In the genomic region with DNA sequence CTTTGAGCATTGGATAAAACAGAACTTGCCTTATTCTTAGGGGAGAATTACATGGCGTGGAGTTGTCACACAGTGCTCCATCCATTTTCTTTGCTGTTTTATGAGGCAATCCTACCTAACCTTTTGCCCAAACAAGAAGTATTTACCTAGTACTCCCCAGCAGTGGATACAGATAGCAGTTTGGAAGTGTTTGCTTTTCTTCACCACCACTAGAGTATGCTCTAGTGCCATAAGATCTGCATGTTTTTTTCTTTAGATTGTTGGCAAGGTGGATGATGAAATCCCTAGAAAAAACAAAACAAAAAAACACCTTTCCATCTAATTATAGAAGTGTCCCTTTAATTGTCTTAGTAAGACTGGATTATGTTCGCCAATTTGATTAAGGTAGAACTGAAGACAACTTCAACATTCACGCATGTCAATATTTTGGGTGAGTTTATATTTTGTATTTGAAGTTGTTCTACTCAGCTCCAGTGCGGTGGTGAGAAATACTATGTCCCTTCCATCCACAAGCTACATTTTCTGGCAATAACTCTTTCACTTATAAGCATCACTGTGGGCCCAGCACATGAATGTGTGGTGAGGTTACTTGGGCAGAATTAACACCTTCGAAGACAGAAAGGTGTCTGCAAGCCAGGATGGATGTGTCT, we compare ENCODE assay signal across 9 cellular contexts. TPM values are rescaled to one million over a fixed set of nuclear protein-coding genes. Genes with fewer than 3 reads are reported as not detected.
A peak's percentile ranks its signal among the peaks of the same experiment; 100 is the strongest.
DNase-seq lines count a peak whose midpoint lies in the region; ATAC-seq, FAIRE-seq and TF ChIP-seq lines count a peak whose summit lies in the region.
"Had no signal": no experiment of that assay in that cellular context is flagged by ENCODE, and none has a peak within 500 bp of the region (broad histone marks: within the 10 kb centered on the region; RNA-seq: fewer than 3 reads in every experiment).

No MANE protein-coding gene starts in this region.

- no peak for ATAC-seq in sciatic nerve

- no peaks in the 10 kb centered on the region for H3K79me2 ChIP-seq in GM23248 (ENCODE audit: insufficient read depth)

- H3K36me3 ChIP-seq in GM23248 (ENCODE audit: low read depth) (no peaks in the 10 kb centered on the region), small intestine (ENCODE audit: control insufficient read depth in 2 of 2, insufficient read depth in 2 of 2, low read length in 2 of 2) (no peaks in the 10 kb centered on the region)
- H3K36me3 ChIP-seq: thoracic aorta had no signal

- no peak overlapping the region for H3K9ac ChIP-seq in GM23248

- peak; percentile 83 for TF ChIP-seq CTCF in epithelial cell of proximal tubule (conservative IDR thresholded peaks at IDR 0.05; ENCODE audit: low read depth, low read length)

- H3K4me2 ChIP-seq in GM23248 (ENCODE audit: unreplicated experiment): no peak overlapping the region

- no peak overlapping the region for H3K4me3 ChIP-seq in GM23248
- no peak overlapping the region for H3K4me3 ChIP-seq in epithelial cell of proximal tubule (ENCODE audit: low read depth, low read length)
- H3K4me3 ChIP-seq in small intestine (ENCODE audit: low read depth in 1 of 2, low read length in 2 of 2): no peak overlapping the region
- H3K4me3 ChIP-seq: thoracic aorta had no signal

- no peaks in the 10 kb centered on the region for H3F3A ChIP-seq in GM23248 (ENCODE audit: insufficient read depth)

- no peak for FAIRE-seq in small intestine (lab: Jason Lieb, UNC)

- in situ Hi-C loops in GM23248 (cut with MboI): no loop called here

- H2AFZ ChIP-seq in GM23248: no peak overlapping the region

- no peaks in the 10 kb centered on the region for H3K9me2 ChIP-seq in GM23248 (ENCODE audit: insufficient read depth)

- no peak overlapping the region for H3K27ac ChIP-seq in GM23248
- H3K27ac ChIP-seq in small intestine (ENCODE audit: low read depth in 1 of 2, low read length in 1 of 2): no peak overlapping the region
- H3K27ac ChIP-seq: thoracic aorta had no signal

- DNase-seq in AG08395 (ENCODE audit: low spot score) (peak; percentile 30), GM23248 (peak; percentile 38), NCI-H69 (lab: John Stamatoyannopoulos, UW) (peak; percentile 88), epithelial cell of proximal tubule (ENCODE audit: low read depth) (no peak), small intestine (peak; percentile 23), hypothalamus (lab: John Stamatoyannopoulos, UW) (no peak), sciatic nerve (ENCODE audit: low spot score) (no peak), T1000 (lab: John Stamatoyannopoulos, UW) (no peak)

- H3K4me1 ChIP-seq in GM23248 (ENCODE audit: insufficient read depth): no peaks in the 10 kb centered on the region
- H3K4me1 ChIP-seq in small intestine (ENCODE audit: control insufficient read depth in 2 of 2, insufficient read depth in 1 of 2, low read depth in 1 of 2, low read length in 1 of 2): no peaks in the 10 kb centered on the region

- intact Hi-C loops in sciatic nerve (cut with DNase I): no loop called here

- H3K9me3 ChIP-seq in GM23248 (ENCODE audit: low read depth): no peaks in the 10 kb centered on the region
- no peaks in the 10 kb centered on the region for H3K9me3 ChIP-seq in small intestine (ENCODE audit: control insufficient read depth, low read depth)
- H3K9me3 ChIP-seq: thoracic aorta had no signal

- no peaks in the 10 kb centered on the region for H4K20me1 ChIP-seq in GM23248 (ENCODE audit: insufficient read depth)

- H3K27me3 ChIP-seq in GM23248 (replicated peaks; ENCODE audit: insufficient read depth): no peaks in the 10 kb centered on the region; the same call in 1 of the 2 replicates
- peaks cover 0 to 3% of the 10 kb centered on the region in 2 donors for H3K27me3 ChIP-seq in small intestine (ENCODE audit: control insufficient read depth in 2 of 2, insufficient read depth in 2 of 2, low read length in 2 of 2)

- 42 to 43% methylated on average over 5 of the region's 5 CpGs for WGBS in GM23248 (ENCODE audit: low coverage in 1 of 2, low lambda C conversion rate in 2 of 2, missing lambda C conversion rate in 2 of 2), 2 experiments
- 44 to 65% (median 51%) methylated on average over 5 of the region's 5 CpGs for WGBS in small intestine, 3 donors

RNA-seq across cellular contexts. Expression of gene TMEM260, which starts 23.6 kb away (rescaled TPM):
- 16.1 and 19.6 TPM in 2 replicates for total RNA-seq in GM23248 (2014; rRNA removed; shearing (Covaris generic))
- polyA plus RNA-seq in GM23248 (2016; fragmentation: Nextera tagmentation; extraction: Ambion mirVana): 14.2 and 15.4 TPM in 2 replicates
- total RNA-seq in epithelial cell of proximal tubule: 6.0 and 15.9 TPM in 2 replicates
- 10 to 100 TPM in 1 of 3 donors, 1 to 10 TPM in 2; 7.6 to 10.3 (median 7.7) TPM for polyA plus RNA-seq in small intestine
- total RNA-seq in sciatic nerve: 27.0 TPM

Comparison
In these comparisons a context has a peak if more than half of its experiments do, and no peak if none do; other contexts are left out.
1. DNase-seq: peak in AG08395 (single experiment), GM23248 (single experiment), NCI-H69 (single experiment) and small intestine (single experiment); none in epithelial cell of proximal tubule (single experiment), hypothalamus (0 of 51), sciatic nerve (single experiment) and T1000 (single experiment).